In genomic region chr14:104138098-104138890, GRCh38 we compare ENCODE assay signal across 8 cellular contexts. TPM values are rescaled to one million over a fixed set of nuclear protein-coding genes. Genes with fewer than 3 reads are reported as not detected.
DNase-seq lines count a peak whose midpoint lies in the region; ATAC-seq and TF ChIP-seq lines count a peak whose summit lies in the region.

Gene KIF26A, plus strand, starts transcription at chr14:104138587. Its CDS starts 136 bp downstream, at chr14:104138723.

- POLR2A ChIA-PET in CD4-positive, alpha-beta T cell (lab: Charles Lee) = interaction anchor here (1.1 kb wide), 1 partner anchor 426 kb away, joined by 7 read pairs; no protein-coding TSS in a partner anchor
- POLR2A ChIA-PET in GM10248 (lab: Yijun Ruan, JAX) = no interaction called here

- CTCF ChIA-PET in CD4-positive, alpha-beta T cell (lab: Charles Lee) = interaction anchor here (0.7 to 1.2 kb wide), 4 partner anchors 10 to 502 kb away, joined by 3 to 6 read pairs (median 4); no protein-coding TSS in a partner anchor
- CTCF ChIA-PET in GM10248 (lab: Yijun Ruan, JAX) = interaction anchor here (0.7 to 1.1 kb wide), 5 partner anchors 10 to 426 kb away, joined by 3 to 12 read pairs (median 3); no protein-coding TSS in a partner anchor

- WGBS in smooth muscle cell (ENCODE audit: low lambda C conversion rate) = 2% methylated on average over 74 of the region's 103 CpGs

- H3K9me3 Mint-ChIP-seq in CD4-positive, alpha-beta T cell = no peaks in the 10 kb centered on the region
- H3K9me3 Mint-ChIP-seq in activated T-helper 17 cell treated with anti-CD3 and anti-CD28 coated beads, Interleukin-2, amount 50 U/mL, for 72 hours = no peaks in the 10 kb centered on the region

- DNase-seq in CD4-positive, alpha-beta T cell = peak in 2 of 10 experiments; percentile 4 to 13
- peak; percentile 93 for DNase-seq in NCI-H1694 treated with DMSO at 0.1 percent for 48 hours (lab: John Stamatoyannopoulos, UW)
- peak; percentile 76 for DNase-seq in smooth muscle cell (lab: John Stamatoyannopoulos, UW; ENCODE audit: unreplicated experiment)
- no peak for DNase-seq in GM10248 (ENCODE audit: extremely low spot score)
- no peak for DNase-seq in superior temporal gyrus (ENCODE audit: extremely low spot score)

- no peak within 1 kb of the TSS for H3K27ac ChIP-seq in CD4-positive, alpha-beta T cell (ENCODE audit: low read depth, low read length)
- H3K27ac ChIP-seq in smooth muscle cell (ENCODE audit: low read depth) = no peak within 1 kb of the TSS

- peaks cover 8% of the 10 kb centered on the region for H3K79me2 ChIP-seq in smooth muscle cell (ENCODE audit: low read depth)

- H3K4me3 ChIP-seq in iPS-18c (ENCODE audit: insufficient read depth, low read depth, low read length) (peak within 1 kb of the TSS; percentile 62), smooth muscle cell (peak within 1 kb of the TSS; percentile 69)

- peak; percentile 33 for ATAC-seq in CD4-positive, alpha-beta T cell (ENCODE audit: poor library complexity)
- ATAC-seq in activated T-helper 17 cell treated with anti-CD3 and anti-CD28 coated beads, Interleukin-2, amount 50 U/mL, for 72 hours (replicated peaks) = peak; percentile 53
- ATAC-seq in HG03378 (IDR thresholded peaks at IDR 0.05; ENCODE audit: unreplicated experiment) = no peak

- H3K27me3 ChIP-seq in CD4-positive, alpha-beta T cell (ENCODE audit: control insufficient read depth, insufficient read depth, low read length) = peaks cover 57% of the 10 kb centered on the region
- peaks cover 37% of the 10 kb centered on the region for H3K27me3 ChIP-seq in smooth muscle cell (ENCODE audit: low read depth)

- H4K20me1 ChIP-seq in smooth muscle cell (ENCODE audit: low read depth) = peaks cover 16% of the 10 kb centered on the region

- no peaks in the 10 kb centered on the region for H3K9me3 ChIP-seq in CD4-positive, alpha-beta T cell (ENCODE audit: control insufficient read depth, low read length)
- H3K9me3 ChIP-seq in iPS-18c (ENCODE audit: control insufficient read depth, insufficient read depth, low read length) (peaks cover 5% of the 10 kb centered on the region), smooth muscle cell (replicated peaks; ENCODE audit: low read depth) (no peaks in the 10 kb centered on the region)

- TF ChIP-seq CTCF in CD4-positive, alpha-beta T cell (IDR thresholded peaks at IDR 0.05) = no peak
- TF ChIP-seq CTCF in smooth muscle cell (IDR thresholded peaks at IDR 0.05; ENCODE audit: borderline replicate concordance, insufficient read depth, poor library complexity, severe bottlenecking) = peak; percentile 3
- no peak for TF ChIP-seq CTCF in GM10248 (IDR thresholded peaks at IDR 0.05; ENCODE audit: control extremely low read depth, extremely low read depth, low read depth, missing control alignments)

- peak within 1 kb of the TSS; percentile 85 for H2AFZ ChIP-seq in smooth muscle cell (ENCODE audit: low read depth)

- H3K4me1 ChIP-seq in smooth muscle cell (ENCODE audit: low read depth) = peaks cover 35% of the 10 kb centered on the region

- no peaks in the 10 kb centered on the region for H3K36me3 ChIP-seq in smooth muscle cell (ENCODE audit: low read depth)

- no peak within 1 kb of the TSS for H3K27ac Mint-ChIP-seq in CD4-positive, alpha-beta T cell
- no peak within 1 kb of the TSS for H3K27ac Mint-ChIP-seq in activated T-helper 17 cell treated with anti-CD3 and anti-CD28 coated beads, Interleukin-2, amount 50 U/mL, for 72 hours

- peaks cover 4% of the 10 kb centered on the region for H3K4me1 Mint-ChIP-seq in CD4-positive, alpha-beta T cell (ENCODE audit: low read depth)
- H3K4me1 Mint-ChIP-seq in activated T-helper 17 cell treated with anti-CD3 and anti-CD28 coated beads, Interleukin-2, amount 50 U/mL, for 72 hours = no peaks in the 10 kb centered on the region

- no peak within 1 kb of the TSS for H3K9ac ChIP-seq in smooth muscle cell (ENCODE audit: low read depth)

- intact Hi-C loops in CD4-positive, alpha-beta T cell (cut with DNase I, micrococcal nuclease) = loop anchor here (5.0 kb wide), 3 partner anchors 61 to 569 kb away; no protein-coding TSS in a partner anchor

- H3K4me2 ChIP-seq in smooth muscle cell = peak within 1 kb of the TSS; percentile 98

- H3K27me3 Mint-ChIP-seq in CD4-positive, alpha-beta T cell = peaks cover 39% of the 10 kb centered on the region
- H3K27me3 Mint-ChIP-seq in activated T-helper 17 cell treated with anti-CD3 and anti-CD28 coated beads, Interleukin-2, amount 50 U/mL, for 72 hours = peaks cover 16% of the 10 kb centered on the region

- no peaks in the 10 kb centered on the region for H3K36me3 Mint-ChIP-seq in CD4-positive, alpha-beta T cell (ENCODE audit: low read depth)
- H3K36me3 Mint-ChIP-seq in activated T-helper 17 cell treated with anti-CD3 and anti-CD28 coated beads, Interleukin-2, amount 50 U/mL, for 72 hours (ENCODE audit: low read depth) = peaks cover 6% of the 10 kb centered on the region

- H3K4me3 Mint-ChIP-seq in CD4-positive, alpha-beta T cell = peak within 1 kb of the TSS; percentile 34
- peak within 1 kb of the TSS; percentile 65 for H3K4me3 Mint-ChIP-seq in activated T-helper 17 cell treated with anti-CD3 and anti-CD28 coated beads, Interleukin-2, amount 50 U/mL, for 72 hours

- H3F3A ChIP-seq in smooth muscle cell (ENCODE audit: low read depth) = no peaks in the 10 kb centered on the region

RNA-seq across cellular contexts. Expression of gene KIF26A, which starts in this region (rescaled TPM):
- under 1 TPM; 0.25 to 0.31 TPM for total RNA-seq in CD4-positive, alpha-beta T cell
- total RNA-seq in activated T-helper 17 cell treated with anti-CD3 and anti-CD28 coated beads, Interleukin-2, amount 50 U/mL, for 72 hours = 1 to 10 TPM; 1.1 to 1.6 TPM
- total RNA-seq in smooth muscle cell = 4.4 and 5.9 TPM in 2 replicates
- 4.0 and 4.4 TPM in 2 replicates for polyA plus RNA-seq in smooth muscle cell

Comparison
In these comparisons a context has a peak if more than half of its experiments do, and no peak if none do; other contexts are left out.
1. Peak in ATAC-seq in CD4-positive, alpha-beta T cell; RNA of the gene not detected or under 1 TPM.
2. DNase-seq: peak in NCI-H1694 treated with DMSO at 0.1 percent for 48 hours (single experiment) and smooth muscle cell (single experiment); none in GM10248 (single experiment) and superior temporal gyrus (single experiment).